ENCODE assay signal across 13 cellular contexts in genomic region chr10:34789993-34790506, GRCh38. TPM values are rescaled to one million over a fixed set of nuclear protein-coding genes. Genes with fewer than 3 reads are reported as not detected.
DNase-seq lines count a peak whose midpoint lies in the region; ATAC-seq and TF ChIP-seq lines count a peak whose summit lies in the region.
"Had no signal": no experiment of that assay in that cellular context is flagged by ENCODE, and none has a peak within 500 bp of the region (broad histone marks: within the 10 kb centered on the region; RNA-seq: fewer than 3 reads in every experiment).

No MANE protein-coding gene starts in this region.

- H3F3A ChIP-seq in GM23338 (replicated peaks; ENCODE audit: low read depth): no peaks in the 10 kb centered on the region
- peaks cover 13% of the 10 kb centered on the region for H3F3A ChIP-seq in SK-N-SH (replicated peaks; ENCODE audit: insufficient read depth)

- TF ChIP-seq CTCF in A673 (conservative IDR thresholded peaks at IDR 0.05; ENCODE audit: low read depth, low read length) (no peak), GM23338 (conservative IDR thresholded peaks at IDR 0.05; ENCODE audit: low read depth in 2 of 2) (no peak), SK-N-SH (IDR thresholded peaks at IDR 0.05) (no peak), liver (IDR thresholded peaks at IDR 0.05; ENCODE audit: low read depth, low read length, missing input control) (no peak)

- H2AFZ ChIP-seq in GM23338 (no peak overlapping the region), SK-N-SH (ENCODE audit: low read depth) (no peak overlapping the region)

- no peak for TF ChIP-seq EP300 in SK-N-SH (IDR thresholded peaks at IDR 0.05; ENCODE audit: borderline replicate concordance in 1 of 2, low read depth in 1 of 2, low read length in 1 of 2)

- H3K4me1 Mint-ChIP-seq in GM23338: peaks cover 53% of the 10 kb centered on the region
- H3K4me1 Mint-ChIP-seq: central memory CD8-positive, alpha-beta T cell had no signal

- CTCF ChIA-PET in A673 (lab: Charles Lee) (no interaction called here), SK-N-SH (lab: Yijun Ruan, JAX) (interaction anchor here (0.7 to 1.3 kb wide), 2 partner anchors 57 to 242 kb away, joined by 3 to 4 read pairs; no protein-coding TSS in a partner anchor)

- H3K27ac Mint-ChIP-seq in GM23338: no peak overlapping the region

- TF ChIP-seq RAD21 in SK-N-SH (IDR thresholded peaks at IDR 0.05; ENCODE audit: low read length): no peak
- TF ChIP-seq RAD21 in liver (IDR thresholded peaks at IDR 0.05): no peak

- no peak overlapping the region for H3K4me3 Mint-ChIP-seq in GM23338
- H3K4me3 Mint-ChIP-seq: central memory CD8-positive, alpha-beta T cell had no signal

- H3K4me1 ChIP-seq in A673 (ENCODE audit: insufficient read depth, low read length, poor library complexity, severe bottlenecking) (peaks cover 50% of the 10 kb centered on the region), GM23338 (ENCODE audit: insufficient read depth) (peaks cover 40% of the 10 kb centered on the region), SK-N-SH (ENCODE audit: control insufficient read depth in 1 of 2, insufficient read depth in 2 of 2, low read depth in 1 of 2, low read length in 1 of 2) (peaks cover 33 to 38% of the 10 kb centered on the region in 2 experiments), liver (ENCODE audit: control insufficient read depth in 4 of 4, insufficient read depth in 4 of 4, low read length in 3 of 4) (peaks cover 6 to 18% (median 17%) of the 10 kb centered on the region in 4 donors)

- H3K9ac ChIP-seq in SK-N-SH: no peak overlapping the region
- H3K9ac ChIP-seq in liver (ENCODE audit: low read depth in 1 of 2, low read length in 2 of 2): peak overlapping the region in 1 of 2 donors; percentile 22

- intact Hi-C loops in A673 (cut with micrococcal nuclease; ENCODE audit: unreplicated experiment): loop anchor here (5.0 kb wide), 1 partner anchor 58 kb away; no protein-coding TSS in a partner anchor

- H3K27me3 Mint-ChIP-seq in GM23338 (ENCODE audit: insufficient read depth, low read depth, poor library complexity): peaks cover 2% of the 10 kb centered on the region

- H3K27ac ChIP-seq in A673 (ENCODE audit: low read depth, low read length, poor library complexity, severe bottlenecking) (no peak overlapping the region), GM23338 (ENCODE audit: low read depth) (peak overlapping the region; percentile 65; the same call in 1 of the 2 replicates), SK-N-SH (ENCODE audit: low read depth in 2 of 2, low read length in 1 of 2) (peak overlapping the region in 1 of 2 experiments; percentile 6; a peak in 1 of 4 replicates), liver (ENCODE audit: low read depth in 1 of 2, low read length in 2 of 2) (peak overlapping the region in 1 of 2 donors; percentile 66)
- H3K27ac ChIP-seq: psoas muscle, SK-N-MC had no signal

- no peaks in the 10 kb centered on the region for H3K9me3 ChIP-seq in A673 (ENCODE audit: low read depth, low read length, poor library complexity, severe bottlenecking)
- no peaks in the 10 kb centered on the region for H3K9me3 ChIP-seq in SK-N-SH
- H3K9me3 ChIP-seq in liver (ENCODE audit: control insufficient read depth in 4 of 4, low read length in 3 of 4): no peaks in the 10 kb centered on the region
- H3K9me3 ChIP-seq: psoas muscle had no signal

- H3K27me3 ChIP-seq in A673 (replicated peaks; ENCODE audit: insufficient read depth, low read depth, low read length, poor library complexity) (peaks cover 31% of the 10 kb centered on the region), GM23338 (ENCODE audit: insufficient read depth) (no peaks in the 10 kb centered on the region), SK-N-SH (ENCODE audit: insufficient read depth) (no peaks in the 10 kb centered on the region), liver (ENCODE audit: control insufficient read depth in 4 of 4, insufficient read depth in 4 of 4, low read length in 3 of 4) (no peaks in the 10 kb centered on the region)

- no peak overlapping the region for H3K4me2 ChIP-seq in GM23338
- no peak overlapping the region for H3K4me2 ChIP-seq in SK-N-SH

- no peaks in the 10 kb centered on the region for H3K36me3 Mint-ChIP-seq in GM23338 (ENCODE audit: low read depth)

- DNase-seq in A673 (ENCODE audit: low spot score): peak; percentile 96
- no peak for DNase-seq in GM23338 (ENCODE audit: low spot score)
- DNase-seq in SK-N-SH: peak; percentile 39
- DNase-seq in NCI-H446 (lab: John Stamatoyannopoulos, UW): no peak
- no peak for DNase-seq in dedifferentiated amniotic fluid mesenchymal stem cell (ENCODE audit: extremely low spot score)
- DNase-seq in iPS-NIHi11 (ENCODE audit: low spot score): no peak
- DNase-seq in T-helper 1 cell: no peak
- DNase-seq: activated CD4-positive, alpha-beta T cell treated with anti-CD3 and anti-CD28 coated beads for 4 hours; NCI-H524 treated with DMSO at 0.1 percent for 48 hours; psoas muscle had no signal

- H3K4me3 ChIP-seq in A673 (ENCODE audit: low read depth, low read length, poor library complexity, severe bottlenecking) (no peak overlapping the region), GM23338 (no peak overlapping the region), SK-N-SH (ENCODE audit: low read depth in 2 of 2, low read length in 1 of 2) (no peak overlapping the region), liver (ENCODE audit: low read depth in 1 of 3, low read length in 3 of 3) (no peak overlapping the region)
- H3K4me3 ChIP-seq: psoas muscle, SK-N-MC had no signal

- POLR2A ChIA-PET in A673 (lab: Charles Lee; ENCODE audit: low non-redundant PET) (no interaction called here), SK-N-SH (lab: Yijun Ruan, JAX) (interaction anchor here (0.6 kb wide), 1 partner anchor 714 kb away, joined by 6 read pairs; no protein-coding TSS in a partner anchor)

- BruUV-seq in A673 (replicated peaks; lab: Mats Ljungman, UMichigan): no TSS peak

- peaks cover 52% of the 10 kb centered on the region for H4K20me1 ChIP-seq in GM23338 (replicated peaks; ENCODE audit: insufficient read depth)
- peaks cover 90% of the 10 kb centered on the region for H4K20me1 ChIP-seq in SK-N-SH (ENCODE audit: insufficient read depth)

- H3K9me2 ChIP-seq in GM23338 (ENCODE audit: insufficient read depth): no peaks in the 10 kb centered on the region
- no peaks in the 10 kb centered on the region for H3K9me2 ChIP-seq in SK-N-SH

- 60% methylated on average over 4 of the region's 4 CpGs for WGBS in SK-N-SH (ENCODE audit: low lambda C conversion rate)
- WGBS in liver: 22% methylated on average over 4 of the region's 4 CpGs

- H3K36me3 ChIP-seq in A673 (ENCODE audit: insufficient read depth, low read length, poor library complexity, severe bottlenecking): no peaks in the 10 kb centered on the region
- H3K36me3 ChIP-seq in GM23338 (ENCODE audit: insufficient read depth): no peaks in the 10 kb centered on the region
- H3K36me3 ChIP-seq in SK-N-SH (replicated peaks in 1 of 2; ENCODE audit: control insufficient read depth in 1 of 2, insufficient read depth in 2 of 2, low read length in 1 of 2): no peaks in the 10 kb centered on the region
- H3K36me3 ChIP-seq in liver (ENCODE audit: control insufficient read depth in 4 of 4, insufficient read depth in 3 of 4, low read depth in 1 of 4, low read length in 3 of 4): no peaks in the 10 kb centered on the region

- ATAC-seq in GM23338: no peak
- ATAC-seq: psoas muscle had no signal

- no peaks in the 10 kb centered on the region for H3K9me3 Mint-ChIP-seq in GM23338
- H3K9me3 Mint-ChIP-seq: central memory CD8-positive, alpha-beta T cell had no signal

- H3K79me2 ChIP-seq in GM23338 (replicated peaks; ENCODE audit: insufficient read depth) (peaks cover 100% of the 10 kb centered on the region), SK-N-SH (ENCODE audit: insufficient read depth) (peaks cover 96% of the 10 kb centered on the region)

TF ChIP-seq in SK-N-SH, 30 proteins besides CTCF, POLR2A, EP300 and RAD21 (continues in another document):
- TF ChIP-seq RCOR1 (IDR thresholded peaks at IDR 0.05; ENCODE audit: low read length) (no peak), EZH2phosphoT487 (IDR thresholded peaks at IDR 0.05; ENCODE audit: borderline replicate concordance, low read depth) (no peak), USF2 (IDR thresholded peaks at IDR 0.05; ENCODE audit: borderline replicate concordance, low read depth, low read length) (no peak), POLR2AphosphoS5 (IDR thresholded peaks at IDR 0.05; ENCODE audit: low read depth, low read length) (no peak), TAF1 (IDR thresholded peaks at IDR 0.05; ENCODE audit: borderline replicate concordance, low read depth, low read length) (no peak), JUND (IDR thresholded peaks at IDR 0.05) (no peak), GABPA (IDR thresholded peaks at IDR 0.05; ENCODE audit: low read depth) (no peak)

TF ChIP-seq in liver, 16 proteins besides CTCF, POLR2A, EP300 and RAD21 (continues in another document):
- TF ChIP-seq HNF4A (conservative IDR thresholded peaks at IDR 0.05) (peak in 1 of 2 donors; percentile 33), SP1 (IDR thresholded peaks at IDR 0.05) (peak; percentile 12), TAF1 (conservative IDR thresholded peaks at IDR 0.05) (no peak), EGR1 (IDR thresholded peaks at IDR 0.05; ENCODE audit: low read depth in 2 of 2) (peak in 1 of 2 donors; percentile 29)

RNA-seq across cellular contexts. Expression of gene PARD3, which starts 25.0 kb away (rescaled TPM):
- total RNA-seq in A673 (2021) (28.0 and 32.3 TPM in 2 replicates), liver (10 to 100 TPM; 13.3 to 43.8 TPM)
- 41.7 and 51.4 TPM in 2 replicates for total RNA-seq in GM23338 (2014; rRNA removed; shearing (Covaris generic))
- polyA plus RNA-seq in GM23338 (2016; fragmentation: Nextera tagmentation; extraction: Ambion mirVana) (30.1 and 30.2 TPM in 2 replicates), SK-N-SH (2012; rRNA removed) (29.4 and 38.9 TPM in 2 replicates), liver (10 to 100 TPM; 12.3 to 13.7 TPM)
- polyA plus RNA-seq in SK-N-SH (2012; cell fraction: cytosol; rRNA removed): 31.3 and 35.8 TPM in 2 replicates
- 46.7 and 74.5 TPM in 2 replicates for polyA plus RNA-seq in SK-N-SH (2012; cell fraction: nucleus; rRNA removed)

Comparison
In these comparisons a context has a peak if more than half of its experiments do, and no peak if none do; other contexts are left out.
1. DNase-seq: peak in A673 (single experiment) and SK-N-SH (single experiment); none in GM23338 (single experiment), NCI-H446 (0 of 2), dedifferentiated amniotic fluid mesenchymal stem cell (single experiment), iPS-NIHi11 (single experiment) and T-helper 1 cell (0 of 5).